10 cellular contexts compared by ENCODE assay signal in the genomic region with DNA sequence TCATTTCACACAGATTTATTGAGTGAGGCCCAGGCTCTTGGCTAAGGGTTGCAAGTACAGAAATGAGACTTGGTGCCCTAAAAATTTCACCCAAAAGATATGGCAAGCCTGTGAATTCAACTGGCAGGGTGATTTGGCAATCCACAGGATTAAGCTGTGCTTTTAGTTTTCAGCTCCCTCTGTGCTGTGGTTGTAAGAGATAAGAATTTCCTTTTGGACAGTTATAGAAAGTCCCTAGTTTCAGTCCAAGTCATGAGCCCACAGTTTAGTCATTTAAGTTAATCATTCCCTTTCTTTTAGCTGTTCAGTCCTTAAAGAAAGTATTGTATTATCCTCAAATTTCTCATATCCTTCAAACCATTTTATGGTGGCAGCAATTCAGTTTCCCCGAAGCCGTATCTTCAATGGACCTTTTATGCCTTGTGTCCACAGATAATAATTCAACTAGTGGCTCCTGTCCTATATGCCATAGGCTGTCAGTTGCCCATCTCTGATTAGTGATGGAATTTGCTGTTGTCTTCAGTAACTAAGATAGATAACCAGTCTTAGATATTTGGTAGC.
DNase-seq lines count a peak whose midpoint lies in the region; ATAC-seq and TF ChIP-seq lines count a peak whose summit lies in the region.
"Had no signal": no experiment of that assay in that cellular context is flagged by ENCODE, and none has a peak within 500 bp of the region (broad histone marks: within the 10 kb centered on the region; RNA-seq: fewer than 3 reads in every experiment).

No MANE protein-coding gene starts in this region.

- TF ChIP-seq RAD21 in IMR-90 (IDR thresholded peaks at IDR 0.05; ENCODE audit: low read length): no peak

- intact Hi-C loops in IMR-90 (cut with micrococcal nuclease): no loop called here

- H3K9ac ChIP-seq in IMR-90 (ENCODE audit: low read depth, low read length): no peak overlapping the region

- no peak overlapping the region for H3K27ac ChIP-seq in IMR-90 (ENCODE audit: insufficient read depth, low read length)
- H3K27ac ChIP-seq: ascending aorta had no signal

- H3K4me1 ChIP-seq in IMR-90 (ENCODE audit: control insufficient read depth, insufficient read depth, low read length): no peaks in the 10 kb centered on the region
- H3K4me1 ChIP-seq: ascending aorta had no signal

- no TSS peak for BruUV-seq in IMR-90 (replicated peaks; lab: Mats Ljungman, UMichigan)

- no peak overlapping the region for H3K14ac ChIP-seq in IMR-90 (replicated peaks; ENCODE audit: low read depth, low read length)

- no peaks in the 10 kb centered on the region for H3K9me1 ChIP-seq in IMR-90 (ENCODE audit: insufficient read depth, low read length)

- dilution Hi-C loops in IMR-90 (cut with HindIII; ENCODE audit: low sequenced_read_pairs, unreplicated experiment): no loop called here

- TF ChIP-seq POLR2A in IMR-90 (IDR thresholded peaks at IDR 0.05; ENCODE audit: low read depth, low read length): no peak
- no peak for TF ChIP-seq POLR2A in erythroblast (IDR thresholded peaks at IDR 0.05; ENCODE audit: low read length)

- H3K79me1 ChIP-seq in IMR-90 (ENCODE audit: low read depth in 1 of 2, low read length in 2 of 2): no peaks in the 10 kb centered on the region

- H4K8ac ChIP-seq in IMR-90 (ENCODE audit: low read depth in 2 of 2, low read length in 2 of 2): no peak overlapping the region

- no peak overlapping the region for H2BK120ac ChIP-seq in IMR-90 (ENCODE audit: low read depth, low read length)

- WGBS in IMR-90 (ENCODE audit: extremely low coverage in 2 of 2, insufficient read length in 1 of 2), 2 experiments: no CpG with 5 or more reads among the region's 2 CpGs

- no peak overlapping the region for H2AK9ac ChIP-seq in IMR-90 (replicated peaks; ENCODE audit: low read depth, low read length, poor library complexity)

- ATAC-seq in GM21381 (IDR thresholded peaks at IDR 0.05; ENCODE audit: unreplicated experiment) (peak; percentile 79), IMR-90 (ENCODE audit: low read depth) (no peak)

- H3K18ac ChIP-seq in IMR-90 (ENCODE audit: low read depth, low read length): no peak overlapping the region

- no peak overlapping the region for H2BK20ac ChIP-seq in IMR-90 (ENCODE audit: low read depth, low read length)

- no peak overlapping the region for H4K5ac ChIP-seq in IMR-90 (ENCODE audit: low read depth, low read length)

- H3K36me3 ChIP-seq in IMR-90 (ENCODE audit: control insufficient read depth, insufficient read depth, low read length): no peaks in the 10 kb centered on the region
- H3K36me3 ChIP-seq: ascending aorta had no signal

- no peak overlapping the region for H2BK15ac ChIP-seq in IMR-90 (ENCODE audit: low read depth, low read length)

- no peak overlapping the region for H3K23ac ChIP-seq in IMR-90 (ENCODE audit: low read depth, low read length)

- H4K91ac ChIP-seq in IMR-90 (ENCODE audit: insufficient read depth, low read depth, low read length): no peak overlapping the region

- in situ Hi-C loops in Caki2 (cut with HindIII; ENCODE audit: low pct_unique_long_range_greater_than_20kb, low sequenced_read_pairs): no loop called here
- in situ Hi-C loops in IMR-90 (cut with MboI; ENCODE audit: low sequenced_read_pairs): no loop called here

- CTCF ChIA-PET in IMR-90 (lab: Yijun Ruan, JAX): interaction anchor here (1.0 kb wide), 1 partner anchor 10 kb away, joined by 3 read pairs; no protein-coding TSS in a partner anchor

- DNase-seq in Caki2 (ENCODE audit: low read depth) (peak; percentile 30), IMR-90 (peak; percentile 41), fibroblast of the aortic adventitia (ENCODE audit: low read depth) (peak; percentile 90), DMS53 (lab: John Stamatoyannopoulos, UW) (no peak), NCI-H1105 treated with DMSO at 0.1 percent for 48 hours (lab: John Stamatoyannopoulos, UW) (no peak), erythroblast (lab: John Stamatoyannopoulos, UW) (no peak)
- DNase-seq in stimulated activated naive CD4-positive, alpha-beta T cell (lab: John Stamatoyannopoulos, UW): no peak
- DNase-seq: NCI-H69 had no signal

- TF ChIP-seq CTCF in IMR-90 (conservative IDR thresholded peaks at IDR 0.05; ENCODE audit: low read depth, low read length) (no peak), fibroblast of the aortic adventitia (IDR thresholded peaks at IDR 0.05; ENCODE audit: insufficient read depth, low read length) (no peak)

- H2AFZ ChIP-seq in IMR-90 (replicated peaks; ENCODE audit: low read length, poor library complexity): no peak overlapping the region

- H3K56ac ChIP-seq in IMR-90 (ENCODE audit: extremely low read depth, insufficient read depth, low read length): no peak overlapping the region

- H3K9me3 ChIP-seq in IMR-90 (ENCODE audit: control insufficient read depth, insufficient read depth, low read length): peaks cover 2% of the 10 kb centered on the region; the same call in 1 of the 2 replicates
- H3K9me3 ChIP-seq: ascending aorta had no signal

- H4K20me1 ChIP-seq in IMR-90 (ENCODE audit: insufficient read depth, low read length): no peaks in the 10 kb centered on the region

- no peak overlapping the region for H3K4me2 ChIP-seq in IMR-90 (ENCODE audit: low read depth, low read length)

- POLR2A ChIA-PET in IMR-90 (lab: Charles Lee; ENCODE audit: unreplicated experiment): no interaction called here

- H3K4me3 ChIP-seq in IMR-90 (ENCODE audit: insufficient read depth, low read depth, low read length): no peak overlapping the region
- H3K4me3 ChIP-seq in fibroblast of the aortic adventitia (ENCODE audit: low read depth, low read length): no peak overlapping the region
- H3K4me3 ChIP-seq: ascending aorta had no signal

- H2BK5ac ChIP-seq in IMR-90 (ENCODE audit: low read depth, low read length, poor library complexity, severe bottlenecking): no peak overlapping the region

- H2AK5ac ChIP-seq in IMR-90 (ENCODE audit: low read depth, low read length): no peak overlapping the region

- H3K27me3 ChIP-seq in IMR-90 (ENCODE audit: control insufficient read depth, insufficient read depth, low read length): peaks cover 10% of the 10 kb centered on the region; the same call in 1 of the 2 replicates
- H3K27me3 ChIP-seq: ascending aorta had no signal

- no peak overlapping the region for H3K4ac ChIP-seq in IMR-90 (ENCODE audit: low read depth, low read length)

TF ChIP-seq in IMR-90, 13 proteins besides CTCF, POLR2A, EP300 and RAD21:
- TF ChIP-seq MAZ (IDR thresholded peaks at IDR 0.05; ENCODE audit: borderline replicate concordance, low read depth, low read length) (no peak), CEBPB (IDR thresholded peaks at IDR 0.05; ENCODE audit: low read depth, low read length) (peak; percentile 27; the same call in 1 of the 2 replicates)

Comparison
In these comparisons a context has a peak if more than half of its experiments do, and no peak if none do; other contexts are left out.
1. DNase-seq: peak in Caki2 (single experiment), IMR-90 (single experiment) and fibroblast of the aortic adventitia (single experiment); none in stimulated activated naive CD4-positive, alpha-beta T cell (0 of 6), DMS53 (single experiment), NCI-H1105 treated with DMSO at 0.1 percent for 48 hours (single experiment) and erythroblast (0 of 2).